In genomic region chr12:6451348-6452244, GRCh38 we compare ENCODE assay signal across 8 cellular contexts. TPM values are rescaled to one million over a fixed set of nuclear protein-coding genes. Genes with fewer than 3 reads are reported as not detected.
A peak's percentile ranks its signal among the peaks of the same experiment; 100 is the strongest.
DNase-seq lines count a peak whose midpoint lies in the region; ATAC-seq and TF ChIP-seq lines count a peak whose summit lies in the region.

TSS of gene TAPBPL (plus strand) at chr12:6452042. CDS start at chr12:6452249, 207 bp downstream.

- H3K9me2 ChIP-seq in MM.1S (replicated peaks; ENCODE audit: insufficient read depth, low read length) = no peaks in the 10 kb centered on the region

- peaks cover 41% of the 10 kb centered on the region for H3K79me2 ChIP-seq in MM.1S (ENCODE audit: low read length)

- peak; percentile 50 for ATAC-seq in GM21737 (IDR thresholded peaks at IDR 0.05; ENCODE audit: unreplicated experiment)
- peak; percentile 65 for ATAC-seq in omental fat pad (ENCODE audit: low FRiP score)

- no peak for TF ChIP-seq EP300 in transverse colon (IDR thresholded peaks at IDR 0.05; ENCODE audit: low read depth)

- peak within 1 kb of the TSS; percentile 95 for H3K9ac ChIP-seq in MM.1S (ENCODE audit: low read length)

- peaks cover 25% of the 10 kb centered on the region for H3K36me3 Mint-ChIP-seq in activated naive CD8-positive, alpha-beta T cell

- H3K36me3 ChIP-seq in MM.1S (replicated peaks; ENCODE audit: insufficient read depth, low read length) (0 out of 2 replicates have a peak, but pooled peaks cover 3% of the 10 kb centered on the region), transverse colon (peaks cover 0 to under 1% (median under 1%) of the 10 kb centered on the region in 4 donors)

- H4K20me1 ChIP-seq in MM.1S (ENCODE audit: insufficient read depth, low read length) = no peaks in the 10 kb centered on the region

- in situ Hi-C loops in transverse colon (cut with MboI; ENCODE audit: low pct_ligation_motif_present in 1 of 4, low pct_unique_long_range_greater_than_20kb in 1 of 4, low sequenced_read_pairs in 3 of 4) = loop anchor here in 3 of 4 donors (10.0 to 25.0 kb wide), 2 partner anchors 114 to 117 kb away; partner anchors contain the start of gene TNFRSF1A (in 2 of the 3)

- H3F3A ChIP-seq in MM.1S (ENCODE audit: insufficient read depth, low read length) = peaks cover 20% of the 10 kb centered on the region

- H3K4me3 ChIP-seq in MM.1S (ENCODE audit: low read length) (peak within 1 kb of the TSS; percentile 80), transverse colon (peak within 1 kb of the TSS; percentile 65 to 78 (median 73))

- H3K27ac Mint-ChIP-seq in activated naive CD8-positive, alpha-beta T cell = peak within 1 kb of the TSS; percentile 99

- H3K4me1 Mint-ChIP-seq in activated naive CD8-positive, alpha-beta T cell (ENCODE audit: low read depth) = peaks cover 78% of the 10 kb centered on the region

- no peaks in the 10 kb centered on the region for H3K27me3 ChIP-seq in MM.1S (replicated peaks; ENCODE audit: insufficient read depth, low read length)
- H3K27me3 ChIP-seq in transverse colon = no peaks in the 10 kb centered on the region

- 1% methylated on average over 27 of the region's 27 CpGs; no CpG with 5 or more reads in 1 of the 2 donors for WGBS in transverse colon (ENCODE audit: low coverage in 1 of 2), 2 donors

- intact Hi-C loops in transverse colon (cut with DNase I; ENCODE audit: low total_unique reads) = no loop called here

- no peak for TF ChIP-seq CTCF in MM.1S (IDR thresholded peaks at IDR 0.05; ENCODE audit: low read length)
- TF ChIP-seq CTCF in omental fat pad (IDR thresholded peaks at IDR 0.05) = no peak
- peak in 1 of 5 experiments; percentile 8 for TF ChIP-seq CTCF in transverse colon (IDR thresholded peaks at IDR 0.05)

- peak within 1 kb of the TSS; percentile 99 for H3K4me3 Mint-ChIP-seq in activated naive CD8-positive, alpha-beta T cell

- peak within 1 kb of the TSS; percentile 85 for H3K27ac ChIP-seq in MM.1S (ENCODE audit: low read length)
- peak within 1 kb of the TSS; percentile 97 to 99 (median 98) for H3K27ac ChIP-seq in transverse colon

- H3K9me3 ChIP-seq in MM.1S (replicated peaks; ENCODE audit: insufficient read depth, low read length) (no peaks in the 10 kb centered on the region), transverse colon (no peaks in the 10 kb centered on the region)

- TF ChIP-seq POLR2A in transverse colon (IDR thresholded peaks at IDR 0.05) = peak; percentile 78

- no peaks in the 10 kb centered on the region for H3K27me3 Mint-ChIP-seq in activated naive CD8-positive, alpha-beta T cell

- DNase-seq in DMS153 treated with DMSO at 0.1 percent for 48 hours (lab: John Stamatoyannopoulos, UW; ENCODE audit: unreplicated experiment) (peak; percentile 84), MM.1S (peak; percentile 87), SK-N-DZ (ENCODE audit: low spot score) (peak; percentile 96), glomerular visceral epithelial cell (ENCODE audit: extremely low spot score) (peak; percentile 73), omental fat pad (ENCODE audit: low spot score) (peak; percentile 49), transverse colon (peak; percentile 89)

- H2AFZ ChIP-seq in MM.1S (ENCODE audit: low read length) = peak within 1 kb of the TSS; percentile 65

- H3K4me1 ChIP-seq in MM.1S (ENCODE audit: low read length) = peaks cover 28% of the 10 kb centered on the region
- H3K4me1 ChIP-seq in transverse colon = peaks cover 16 to 34% (median 26%) of the 10 kb centered on the region in 4 donors

- peak within 1 kb of the TSS; percentile 98 for H3K4me2 ChIP-seq in MM.1S (ENCODE audit: low read depth, low read length)

- H3K9me3 Mint-ChIP-seq in activated naive CD8-positive, alpha-beta T cell (ENCODE audit: low read depth) = no peaks in the 10 kb centered on the region

RNA-seq across cellular contexts. Expression of gene TAPBPL, which starts in this region (rescaled TPM):
- 3.6 and 3.8 TPM in 2 replicates for polyA plus RNA-seq in SK-N-DZ (2014; cell fraction: cytosol; rRNA removed)
- 4.5 and 6.7 TPM in 2 replicates for polyA plus RNA-seq in SK-N-DZ (2014; cell fraction: nucleus; rRNA removed)
- 10 to 100 TPM; 16.3 to 26.0 (median 18.5) TPM for total RNA-seq in omental fat pad
- 10 to 100 TPM; 47.6 to 99.1 (median 79.3) TPM for total RNA-seq in transverse colon

Comparison
In these comparisons a context has a peak if more than half of its experiments do, and no peak if none do; other contexts are left out.
1. Peak in every context shown above with its lines: DNase-seq, ATAC-seq, H3K4me3 ChIP-seq and H3K27ac ChIP-seq.